ENCODE assay signal across 1 cellular context in genomic region chr20:21149344-21149743, GRCh38.
TF ChIP-seq lines count a peak whose summit lies in the region.

No MANE protein-coding gene starts in this region.

TF ChIP-seq in WTC11, 78 proteins besides CTCF, POLR2A, EP300 and RAD21 (continued from another document):
- TF ChIP-seq ZSCAN18 (CRISPR knock-in tag; IDR thresholded peaks at IDR 0.05) (no peak), SP1 (CRISPR knock-in tag; conservative IDR thresholded peaks at IDR 0.05) (no peak), TEAD4 (CRISPR knock-in tag; IDR thresholded peaks at IDR 0.05) (no peak), ZNF121 (CRISPR knock-in tag; IDR thresholded peaks at IDR 0.05) (no peak), ZNF219 (CRISPR knock-in tag; IDR thresholded peaks at IDR 0.05; ENCODE audit: borderline replicate concordance) (no peak), ZNF281 (CRISPR knock-in tag; IDR thresholded peaks at IDR 0.05) (no peak)
